ENCODE assay signal across 1 cellular context in the genomic region with DNA sequence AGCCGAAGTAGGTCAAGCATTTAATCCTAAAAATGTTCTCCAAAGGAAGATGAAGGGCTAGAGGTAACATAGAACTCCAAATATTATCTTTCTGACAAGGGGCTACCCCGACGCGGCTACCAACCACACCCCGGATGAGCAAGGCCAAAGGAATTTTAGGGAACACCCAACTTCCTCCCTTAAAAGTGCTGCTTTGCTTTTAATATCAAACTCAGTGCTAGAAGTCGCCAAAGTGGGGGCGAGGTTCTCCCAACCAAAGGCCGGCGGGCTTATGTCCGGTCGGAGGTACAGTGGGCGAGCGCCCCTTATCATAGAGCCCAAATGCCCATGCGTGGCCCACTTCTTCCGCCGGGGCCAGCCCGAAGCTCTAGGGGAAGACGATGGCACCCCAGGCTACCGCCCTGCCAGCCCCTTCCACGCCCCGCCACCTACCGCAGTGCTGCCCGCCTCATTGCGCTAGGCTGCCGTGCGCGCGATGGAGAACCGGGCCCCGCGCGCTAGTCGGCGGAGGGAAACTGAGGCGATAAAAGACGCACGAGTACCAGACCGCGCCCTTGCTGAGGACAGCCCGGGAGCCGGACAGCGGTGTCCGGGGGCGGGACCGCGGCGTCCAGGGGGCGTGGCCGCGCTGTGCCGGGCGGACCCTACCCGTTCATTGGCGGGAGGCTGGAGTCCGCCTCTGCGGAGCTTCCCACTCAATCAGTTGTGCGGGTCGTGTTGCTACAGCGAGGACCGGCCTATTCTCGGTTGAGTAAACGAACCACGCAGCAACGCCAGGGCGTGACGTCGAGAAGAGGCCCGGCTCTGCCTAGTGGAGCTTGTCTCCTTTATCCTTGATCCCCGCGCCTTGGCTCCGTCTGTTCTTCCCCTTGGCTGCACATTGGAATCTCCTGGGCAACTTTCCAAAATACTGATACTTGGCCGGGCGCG.
TF ChIP-seq lines count a peak whose summit lies in the region.

A gene with protein sequence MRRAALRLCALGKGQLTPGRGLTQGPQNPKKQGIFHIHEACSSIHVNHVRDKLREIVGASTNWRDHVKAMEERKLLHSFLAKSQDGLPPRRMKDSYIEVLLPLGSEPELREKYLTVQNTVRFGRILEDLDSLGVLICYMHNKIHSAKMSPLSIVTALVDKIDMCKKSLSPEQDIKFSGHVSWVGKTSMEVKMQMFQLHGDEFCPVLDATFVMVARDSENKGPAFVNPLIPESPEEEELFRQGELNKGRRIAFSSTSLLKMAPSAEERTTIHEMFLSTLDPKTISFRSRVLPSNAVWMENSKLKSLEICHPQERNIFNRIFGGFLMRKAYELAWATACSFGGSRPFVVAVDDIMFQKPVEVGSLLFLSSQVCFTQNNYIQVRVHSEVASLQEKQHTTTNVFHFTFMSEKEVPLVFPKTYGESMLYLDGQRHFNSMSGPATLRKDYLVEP (minus strand): TSS at position 584 of the 930 bp plus-strand sequence. CDS start 132 bp downstream, at position 452.

TF ChIP-seq in HepG2, 621 proteins besides CTCF, POLR2A, EP300 and RAD21 (continued from another document and continues in another):
- TF ChIP-seq, protein P1, sequence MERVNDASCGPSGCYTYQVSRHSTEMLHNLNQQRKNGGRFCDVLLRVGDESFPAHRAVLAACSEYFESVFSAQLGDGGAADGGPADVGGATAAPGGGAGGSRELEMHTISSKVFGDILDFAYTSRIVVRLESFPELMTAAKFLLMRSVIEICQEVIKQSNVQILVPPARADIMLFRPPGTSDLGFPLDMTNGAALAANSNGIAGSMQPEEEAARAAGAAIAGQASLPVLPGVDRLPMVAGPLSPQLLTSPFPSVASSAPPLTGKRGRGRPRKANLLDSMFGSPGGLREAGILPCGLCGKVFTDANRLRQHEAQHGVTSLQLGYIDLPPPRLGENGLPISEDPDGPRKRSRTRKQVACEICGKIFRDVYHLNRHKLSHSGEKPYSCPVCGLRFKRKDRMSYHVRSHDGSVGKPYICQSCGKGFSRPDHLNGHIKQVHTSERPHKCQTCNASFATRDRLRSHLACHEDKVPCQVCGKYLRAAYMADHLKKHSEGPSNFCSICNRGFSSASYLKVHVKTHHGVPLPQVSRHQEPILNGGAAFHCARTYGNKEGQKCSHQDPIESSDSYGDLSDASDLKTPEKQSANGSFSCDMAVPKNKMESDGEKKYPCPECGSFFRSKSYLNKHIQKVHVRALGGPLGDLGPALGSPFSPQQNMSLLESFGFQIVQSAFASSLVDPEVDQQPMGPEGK (CRISPR knock-in tag; IDR thresholded peaks at IDR 0.05): no peak
- TF ChIP-seq, protein P2, sequence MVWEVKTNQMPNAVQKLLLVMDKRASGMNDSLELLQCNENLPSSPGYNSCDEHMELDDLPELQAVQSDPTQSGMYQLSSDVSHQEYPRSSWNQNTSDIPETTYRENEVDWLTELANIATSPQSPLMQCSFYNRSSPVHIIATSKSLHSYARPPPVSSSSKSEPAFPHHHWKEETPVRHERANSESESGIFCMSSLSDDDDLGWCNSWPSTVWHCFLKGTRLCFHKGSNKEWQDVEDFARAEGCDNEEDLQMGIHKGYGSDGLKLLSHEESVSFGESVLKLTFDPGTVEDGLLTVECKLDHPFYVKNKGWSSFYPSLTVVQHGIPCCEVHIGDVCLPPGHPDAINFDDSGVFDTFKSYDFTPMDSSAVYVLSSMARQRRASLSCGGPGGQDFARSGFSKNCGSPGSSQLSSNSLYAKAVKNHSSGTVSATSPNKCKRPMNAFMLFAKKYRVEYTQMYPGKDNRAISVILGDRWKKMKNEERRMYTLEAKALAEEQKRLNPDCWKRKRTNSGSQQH (CRISPR knock-in tag; IDR thresholded peaks at IDR 0.05; ENCODE audit: low read depth): no peak
- TF ChIP-seq NR2F1 (CRISPR knock-in tag; IDR thresholded peaks at IDR 0.05): no peak
- TF ChIP-seq ZNF121 (CRISPR knock-in tag; IDR thresholded peaks at IDR 0.05): no peak
- TF ChIP-seq THYN1 (CRISPR knock-in tag; IDR thresholded peaks at IDR 0.05; ENCODE audit: borderline replicate concordance, low read depth): no peak
- TF ChIP-seq KAT8 (CRISPR knock-in tag; IDR thresholded peaks at IDR 0.05): peak; percentile 48; the same call in 1 of the 2 replicates
- TF ChIP-seq RXRB (CRISPR knock-in tag; IDR thresholded peaks at IDR 0.05; ENCODE audit: borderline replicate concordance): no peak
- no peak for TF ChIP-seq NR2F6 (IDR thresholded peaks at IDR 0.05)
- TF ChIP-seq NR2F6 (CRISPR knock-in tag; IDR thresholded peaks at IDR 0.05): peak; percentile 4; the same call in 1 of the 2 replicates
- TF ChIP-seq ZNF549 (CRISPR knock-in tag; IDR thresholded peaks at IDR 0.05): no peak
- TF ChIP-seq, protein P3, sequence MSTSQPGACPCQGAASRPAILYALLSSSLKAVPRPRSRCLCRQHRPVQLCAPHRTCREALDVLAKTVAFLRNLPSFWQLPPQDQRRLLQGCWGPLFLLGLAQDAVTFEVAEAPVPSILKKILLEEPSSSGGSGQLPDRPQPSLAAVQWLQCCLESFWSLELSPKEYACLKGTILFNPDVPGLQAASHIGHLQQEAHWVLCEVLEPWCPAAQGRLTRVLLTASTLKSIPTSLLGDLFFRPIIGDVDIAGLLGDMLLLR (CRISPR knock-in tag; IDR thresholded peaks at IDR 0.05): no peak
- TF ChIP-seq RFXAP (CRISPR knock-in tag; IDR thresholded peaks at IDR 0.05; ENCODE audit: borderline replicate concordance): 0 out of 2 replicates have a peak, but pooled peaks have one; percentile 58
- no peak for TF ChIP-seq U2AF2 (IDR thresholded peaks at IDR 0.05; ENCODE audit: low read depth, low read length)
- no peak for TF ChIP-seq GATAD1 (CRISPR knock-in tag; IDR thresholded peaks at IDR 0.05)
- TF ChIP-seq, protein P4, sequence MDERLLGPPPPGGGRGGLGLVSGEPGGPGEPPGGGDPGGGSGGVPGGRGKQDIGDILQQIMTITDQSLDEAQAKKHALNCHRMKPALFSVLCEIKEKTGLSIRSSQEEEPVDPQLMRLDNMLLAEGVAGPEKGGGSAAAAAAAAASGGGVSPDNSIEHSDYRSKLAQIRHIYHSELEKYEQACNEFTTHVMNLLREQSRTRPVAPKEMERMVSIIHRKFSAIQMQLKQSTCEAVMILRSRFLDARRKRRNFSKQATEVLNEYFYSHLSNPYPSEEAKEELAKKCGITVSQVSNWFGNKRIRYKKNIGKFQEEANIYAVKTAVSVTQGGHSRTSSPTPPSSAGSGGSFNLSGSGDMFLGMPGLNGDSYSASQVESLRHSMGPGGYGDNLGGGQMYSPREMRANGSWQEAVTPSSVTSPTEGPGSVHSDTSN (CRISPR knock-in tag; IDR thresholded peaks at IDR 0.05): no peak
- TF ChIP-seq, protein P5, sequence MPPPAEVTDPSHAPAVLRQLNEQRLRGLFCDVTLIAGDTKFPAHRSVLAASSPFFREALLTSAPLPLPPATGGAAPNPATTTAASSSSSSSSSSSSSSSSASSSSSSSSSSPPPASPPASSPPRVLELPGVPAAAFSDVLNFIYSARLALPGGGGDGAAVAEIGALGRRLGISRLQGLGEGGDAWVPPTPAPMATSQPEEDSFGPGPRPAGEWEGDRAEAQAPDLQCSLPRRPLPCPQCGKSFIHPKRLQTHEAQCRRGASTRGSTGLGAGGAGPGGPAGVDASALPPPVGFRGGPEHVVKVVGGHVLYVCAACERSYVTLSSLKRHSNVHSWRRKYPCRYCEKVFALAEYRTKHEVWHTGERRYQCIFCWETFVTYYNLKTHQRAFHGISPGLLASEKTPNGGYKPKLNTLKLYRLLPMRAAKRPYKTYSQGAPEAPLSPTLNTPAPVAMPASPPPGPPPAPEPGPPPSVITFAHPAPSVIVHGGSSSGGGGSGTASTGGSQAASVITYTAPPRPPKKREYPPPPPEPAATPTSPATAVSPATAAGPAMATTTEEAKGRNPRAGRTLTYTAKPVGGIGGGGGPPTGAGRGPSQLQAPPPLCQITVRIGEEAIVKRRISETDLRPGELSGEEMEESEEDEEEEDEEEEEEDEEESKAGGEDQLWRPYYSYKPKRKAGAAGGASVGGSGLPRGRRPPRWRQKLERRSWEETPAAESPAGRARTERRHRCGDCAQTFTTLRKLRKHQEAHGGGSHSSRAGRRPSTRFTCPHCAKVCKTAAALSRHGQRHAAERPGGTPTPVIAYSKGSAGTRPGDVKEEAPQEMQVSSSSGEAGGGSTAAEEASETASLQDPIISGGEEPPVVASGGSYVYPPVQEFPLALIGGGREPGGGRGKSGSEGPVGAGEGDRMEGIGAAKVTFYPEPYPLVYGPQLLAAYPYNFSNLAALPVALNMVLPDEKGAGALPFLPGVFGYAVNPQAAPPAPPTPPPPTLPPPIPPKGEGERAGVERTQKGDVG (CRISPR knock-in tag; IDR thresholded peaks at IDR 0.05; ENCODE audit: borderline replicate concordance): no peak
- TF ChIP-seq, protein P6, sequence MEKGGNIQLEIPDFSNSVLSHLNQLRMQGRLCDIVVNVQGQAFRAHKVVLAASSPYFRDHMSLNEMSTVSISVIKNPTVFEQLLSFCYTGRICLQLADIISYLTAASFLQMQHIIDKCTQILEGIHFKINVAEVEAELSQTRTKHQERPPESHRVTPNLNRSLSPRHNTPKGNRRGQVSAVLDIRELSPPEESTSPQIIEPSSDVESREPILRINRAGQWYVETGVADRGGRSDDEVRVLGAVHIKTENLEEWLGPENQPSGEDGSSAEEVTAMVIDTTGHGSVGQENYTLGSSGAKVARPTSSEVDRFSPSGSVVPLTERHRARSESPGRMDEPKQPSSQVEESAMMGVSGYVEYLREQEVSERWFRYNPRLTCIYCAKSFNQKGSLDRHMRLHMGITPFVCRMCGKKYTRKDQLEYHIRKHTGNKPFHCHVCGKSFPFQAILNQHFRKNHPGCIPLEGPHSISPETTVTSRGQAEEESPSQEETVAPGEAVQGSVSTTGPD (CRISPR knock-in tag; IDR thresholded peaks at IDR 0.05): no peak
- TF ChIP-seq, protein P7, sequence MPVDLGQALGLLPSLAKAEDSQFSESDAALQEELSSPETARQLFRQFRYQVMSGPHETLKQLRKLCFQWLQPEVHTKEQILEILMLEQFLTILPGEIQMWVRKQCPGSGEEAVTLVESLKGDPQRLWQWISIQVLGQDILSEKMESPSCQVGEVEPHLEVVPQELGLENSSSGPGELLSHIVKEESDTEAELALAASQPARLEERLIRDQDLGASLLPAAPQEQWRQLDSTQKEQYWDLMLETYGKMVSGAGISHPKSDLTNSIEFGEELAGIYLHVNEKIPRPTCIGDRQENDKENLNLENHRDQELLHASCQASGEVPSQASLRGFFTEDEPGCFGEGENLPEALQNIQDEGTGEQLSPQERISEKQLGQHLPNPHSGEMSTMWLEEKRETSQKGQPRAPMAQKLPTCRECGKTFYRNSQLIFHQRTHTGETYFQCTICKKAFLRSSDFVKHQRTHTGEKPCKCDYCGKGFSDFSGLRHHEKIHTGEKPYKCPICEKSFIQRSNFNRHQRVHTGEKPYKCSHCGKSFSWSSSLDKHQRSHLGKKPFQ (CRISPR knock-in tag; IDR thresholded peaks at IDR 0.05; ENCODE audit: insufficient replicate concordance): no peak
- TF ChIP-seq, protein P8, sequence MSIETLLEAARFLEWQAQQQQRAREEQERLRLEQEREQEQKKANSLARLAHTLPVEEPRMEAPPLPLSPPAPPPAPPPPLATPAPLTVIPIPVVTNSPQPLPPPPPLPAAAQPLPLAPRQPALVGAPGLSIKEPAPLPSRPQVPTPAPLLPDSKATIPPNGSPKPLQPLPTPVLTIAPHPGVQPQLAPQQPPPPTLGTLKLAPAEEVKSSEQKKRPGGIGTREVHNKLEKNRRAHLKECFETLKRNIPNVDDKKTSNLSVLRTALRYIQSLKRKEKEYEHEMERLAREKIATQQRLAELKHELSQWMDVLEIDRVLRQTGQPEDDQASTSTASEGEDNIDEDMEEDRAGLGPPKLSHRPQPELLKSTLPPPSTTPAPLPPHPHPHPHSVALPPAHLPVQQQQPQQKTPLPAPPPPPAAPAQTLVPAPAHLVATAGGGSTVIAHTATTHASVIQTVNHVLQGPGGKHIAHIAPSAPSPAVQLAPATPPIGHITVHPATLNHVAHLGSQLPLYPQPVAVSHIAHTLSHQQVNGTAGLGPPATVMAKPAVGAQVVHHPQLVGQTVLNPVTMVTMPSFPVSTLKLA (IDR thresholded peaks at IDR 0.05): no peak
- no peak for TF ChIP-seq KDM5A (IDR thresholded peaks at IDR 0.05; ENCODE audit: borderline replicate concordance, low read length)
- TF ChIP-seq ZNF577 (CRISPR knock-in tag; IDR thresholded peaks at IDR 0.05; ENCODE audit: borderline replicate concordance, low read depth): no peak
- TF ChIP-seq ZNF572 (CRISPR knock-in tag; IDR thresholded peaks at IDR 0.05): no peak
- TF ChIP-seq NR2C2 (CRISPR knock-in tag; IDR thresholded peaks at IDR 0.05; ENCODE audit: borderline replicate concordance): peak; percentile 35; the same call in 1 of the 2 replicates
- no peak for TF ChIP-seq ZSCAN25 (CRISPR knock-in tag; IDR thresholded peaks at IDR 0.05)
- TF ChIP-seq RAD51 (IDR thresholded peaks at IDR 0.05; ENCODE audit: borderline replicate concordance): no peak
- no peak for TF ChIP-seq SKI (IDR thresholded peaks at IDR 0.05; ENCODE audit: partially characterized antibody)
- TF ChIP-seq ZFAT (CRISPR knock-in tag; conservative IDR thresholded peaks at IDR 0.05): no peak
- TF ChIP-seq, protein P9, sequence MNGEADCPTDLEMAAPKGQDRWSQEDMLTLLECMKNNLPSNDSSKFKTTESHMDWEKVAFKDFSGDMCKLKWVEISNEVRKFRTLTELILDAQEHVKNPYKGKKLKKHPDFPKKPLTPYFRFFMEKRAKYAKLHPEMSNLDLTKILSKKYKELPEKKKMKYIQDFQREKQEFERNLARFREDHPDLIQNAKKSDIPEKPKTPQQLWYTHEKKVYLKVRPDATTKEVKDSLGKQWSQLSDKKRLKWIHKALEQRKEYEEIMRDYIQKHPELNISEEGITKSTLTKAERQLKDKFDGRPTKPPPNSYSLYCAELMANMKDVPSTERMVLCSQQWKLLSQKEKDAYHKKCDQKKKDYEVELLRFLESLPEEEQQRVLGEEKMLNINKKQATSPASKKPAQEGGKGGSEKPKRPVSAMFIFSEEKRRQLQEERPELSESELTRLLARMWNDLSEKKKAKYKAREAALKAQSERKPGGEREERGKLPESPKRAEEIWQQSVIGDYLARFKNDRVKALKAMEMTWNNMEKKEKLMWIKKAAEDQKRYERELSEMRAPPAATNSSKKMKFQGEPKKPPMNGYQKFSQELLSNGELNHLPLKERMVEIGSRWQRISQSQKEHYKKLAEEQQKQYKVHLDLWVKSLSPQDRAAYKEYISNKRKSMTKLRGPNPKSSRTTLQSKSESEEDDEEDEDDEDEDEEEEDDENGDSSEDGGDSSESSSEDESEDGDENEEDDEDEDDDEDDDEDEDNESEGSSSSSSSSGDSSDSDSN (CRISPR knock-in tag; IDR thresholded peaks at IDR 0.05): peak; percentile 53; the same call in 1 of the 2 replicates
- no peak for TF ChIP-seq ZMAT3 (CRISPR knock-in tag; conservative IDR thresholded peaks at IDR 0.05)
- no peak for TF ChIP-seq ZBTB38 (CRISPR knock-in tag; IDR thresholded peaks at IDR 0.05)
- 0 out of 2 replicates have a peak, but pooled peaks have one; percentile 57 for TF ChIP-seq ZC3H13 (CRISPR knock-in tag; IDR thresholded peaks at IDR 0.05)
- TF ChIP-seq, protein P10, sequence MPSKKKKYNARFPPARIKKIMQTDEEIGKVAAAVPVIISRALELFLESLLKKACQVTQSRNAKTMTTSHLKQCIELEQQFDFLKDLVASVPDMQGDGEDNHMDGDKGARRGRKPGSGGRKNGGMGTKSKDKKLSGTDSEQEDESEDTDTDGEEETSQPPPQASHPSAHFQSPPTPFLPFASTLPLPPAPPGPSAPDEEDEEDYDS (CRISPR knock-in tag; IDR thresholded peaks at IDR 0.05): peak; percentile 45; the same call in 1 of the 2 replicates
